23 cellular contexts compared by ENCODE assay signal in the genomic region with DNA sequence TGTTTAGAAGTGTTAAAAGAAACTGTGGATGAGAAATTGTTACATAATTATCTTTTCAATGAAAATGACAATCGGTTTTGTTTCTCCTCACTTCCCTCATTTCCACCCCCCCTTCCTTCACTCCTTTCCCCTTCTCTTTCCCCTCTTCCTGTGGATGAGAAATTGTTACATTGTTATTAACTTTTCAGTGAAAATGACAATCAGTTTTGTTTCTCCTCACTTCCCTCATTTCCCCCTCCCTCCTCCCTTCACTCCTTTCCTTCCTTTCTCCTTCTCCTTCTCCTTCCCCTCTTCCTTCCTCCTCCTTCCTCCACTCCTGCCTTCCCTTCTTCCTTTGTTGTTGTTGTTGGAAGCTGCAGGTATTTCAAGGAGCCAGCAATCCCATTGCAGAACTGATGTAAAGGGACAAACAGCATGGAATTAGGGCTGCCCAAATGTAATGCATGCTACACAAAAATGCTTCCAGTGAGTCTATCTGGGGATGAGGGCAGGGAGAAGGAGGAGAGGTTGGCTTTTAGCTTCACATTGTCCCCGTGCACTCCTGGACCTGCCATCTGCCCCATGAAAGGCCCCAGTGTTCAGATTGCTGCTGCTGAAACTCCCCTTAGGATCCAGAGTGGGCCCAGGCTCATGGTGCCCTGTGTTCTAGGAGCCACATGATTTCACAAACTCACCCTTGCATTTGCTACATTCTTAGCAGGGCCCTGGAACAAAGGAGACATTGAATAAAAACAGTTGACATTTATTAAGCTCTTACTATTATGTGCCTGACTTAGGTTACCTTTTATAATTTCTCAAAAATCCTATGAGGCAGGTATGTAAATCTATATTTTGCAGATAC.
"Had no signal": no experiment of that assay in that cellular context is flagged by ENCODE, and none has a peak within 500 bp of the region (broad histone marks: within the 10 kb centered on the region; RNA-seq: fewer than 3 reads in every experiment).

No MANE protein-coding gene starts in this region.

- H3K36me3 Mint-ChIP-seq: naive thymus-derived CD4-positive, alpha-beta T cell; natural killer cell treated with Interleukin-12 subunit alpha and Interleukin-12 subunit beta and Interleukin-15 and Interleukin-18, amount 100 ng/mL, for 72 hours; stimulated activated effector memory CD8-positive, alpha-beta T cell treated with anti-CD3 and anti-CD28 coated beads, Interleukin-12 subunit alpha, Interleukin-12 subunit beta, amount 100 ng/mL, for 72 hours had no signal

- H3K4me3 ChIP-seq: hepatocyte, left ventricle myocardium inferior, lung, mucosa of descending colon, ovary, right atrium auricular region, sigmoid colon, spleen, thyroid gland, transverse colon, upper lobe of right lung, uterus had no signal

- H3K9me3 ChIP-seq: left ventricle myocardium inferior, mucosa of descending colon, ovary, right atrium auricular region, sigmoid colon, spleen, thyroid gland, transverse colon, upper lobe of right lung, uterus had no signal

- DNase-seq: islet precursor cell; left ventricle myocardium inferior; midbrain; mucosa of descending colon; naive thymus-derived CD4-positive, alpha-beta T cell; ovary; sigmoid colon; small intestine; spleen; stimulated activated CD4-positive, alpha-beta T cell treated with anti-CD3 and anti-CD28 coated beads, Interleukin-4, amount 100 ng/mL, for 24 hours; stimulated activated naive CD4-positive, alpha-beta T cell; substantia nigra; thyroid gland; transverse colon; upper lobe of right lung; uterus had no signal

- FAIRE-seq: small intestine had no signal

- H3K4me1 ChIP-seq: left ventricle myocardium inferior, right atrium auricular region, sigmoid colon, spleen, thyroid gland, transverse colon, upper lobe of right lung, uterus had no signal

- H3K79me2 ChIP-seq: hepatocyte had no signal

- H3K27ac Mint-ChIP-seq: naive thymus-derived CD4-positive, alpha-beta T cell; natural killer cell treated with Interleukin-12 subunit alpha and Interleukin-12 subunit beta and Interleukin-15 and Interleukin-18, amount 100 ng/mL, for 72 hours; progenitor cell of endocrine pancreas; stimulated activated effector memory CD8-positive, alpha-beta T cell treated with anti-CD3 and anti-CD28 coated beads, Interleukin-12 subunit alpha, Interleukin-12 subunit beta, amount 100 ng/mL, for 72 hours; stimulated activated naive CD8-positive, alpha-beta T cell treated with anti-CD3 and anti-CD28 coated beads, Interleukin-15, Interleukin-2, amounts not matched to agents 100 ng/mL and 50 ng/mL, for 24 hours had no signal

- H3K36me3 ChIP-seq: left ventricle myocardium inferior, ovary, right atrium auricular region, sigmoid colon, spleen, thyroid gland, transverse colon, upper lobe of right lung, uterus had no signal

- H3K4me1 Mint-ChIP-seq: naive thymus-derived CD4-positive, alpha-beta T cell; stimulated activated effector memory CD8-positive, alpha-beta T cell treated with anti-CD3 and anti-CD28 coated beads, Interleukin-12 subunit alpha, Interleukin-12 subunit beta, amount 100 ng/mL, for 72 hours had no signal

- H3K27me3 ChIP-seq: hepatocyte, ovary, right atrium auricular region, sigmoid colon, spleen, thyroid gland, transverse colon, upper lobe of right lung, uterus had no signal

- H3K9me3 Mint-ChIP-seq: naive thymus-derived CD4-positive, alpha-beta T cell; natural killer cell treated with Interleukin-12 subunit alpha and Interleukin-12 subunit beta and Interleukin-15 and Interleukin-18, amount 100 ng/mL, for 72 hours; stimulated activated effector memory CD8-positive, alpha-beta T cell treated with anti-CD3 and anti-CD28 coated beads, Interleukin-12 subunit alpha, Interleukin-12 subunit beta, amount 100 ng/mL, for 72 hours; stimulated activated naive CD8-positive, alpha-beta T cell treated with anti-CD3 and anti-CD28 coated beads, Interleukin-15, Interleukin-2, amounts not matched to agents 100 ng/mL and 50 ng/mL, for 24 hours had no signal

- H3K4me3 Mint-ChIP-seq: naive thymus-derived CD4-positive, alpha-beta T cell; natural killer cell treated with Interleukin-12 subunit alpha and Interleukin-12 subunit beta and Interleukin-15 and Interleukin-18, amount 100 ng/mL, for 72 hours; stimulated activated effector memory CD8-positive, alpha-beta T cell treated with anti-CD3 and anti-CD28 coated beads, Interleukin-12 subunit alpha, Interleukin-12 subunit beta, amount 100 ng/mL, for 72 hours; stimulated activated naive CD8-positive, alpha-beta T cell treated with anti-CD3 and anti-CD28 coated beads, Interleukin-15, Interleukin-2, amounts not matched to agents 100 ng/mL and 50 ng/mL, for 24 hours had no signal

- H3K4me2 ChIP-seq: hepatocyte had no signal

- H3K27ac ChIP-seq: hepatocyte, left ventricle myocardium inferior, ovary, right atrium auricular region, sigmoid colon, spleen, thyroid gland, transverse colon, upper lobe of right lung, uterus had no signal

- H2AFZ ChIP-seq: hepatocyte had no signal

- ATAC-seq: mucosa of descending colon; naive thymus-derived CD4-positive, alpha-beta T cell; natural killer cell treated with Interleukin-12 subunit alpha and Interleukin-12 subunit beta and Interleukin-15 and Interleukin-18, amount 100 ng/mL, for 72 hours; stimulated activated effector memory CD8-positive, alpha-beta T cell treated with anti-CD3 and anti-CD28 coated beads, Interleukin-12 subunit alpha, Interleukin-12 subunit beta, amount 100 ng/mL, for 72 hours; upper lobe of right lung had no signal
